ENCODE assay signal across 8 cellular contexts in genomic region chr6:142886431-142887170, GRCh38. TPM values are rescaled to one million over a fixed set of nuclear protein-coding genes. Genes with fewer than 3 reads are reported as not detected.
A peak's percentile ranks its signal among the peaks of the same experiment; 100 is the strongest.
DNase-seq lines count a peak whose midpoint lies in the region; ATAC-seq, FAIRE-seq and TF ChIP-seq lines count a peak whose summit lies in the region.

No MANE protein-coding gene starts in this region.

- CTCF ChIA-PET in Panc1 (lab: Charles Lee), result no interaction called here

- TF ChIP-seq CTCF in D721Med (IDR thresholded peaks at IDR 0.05; ENCODE audit: insufficient read depth, missing control alignments) (peak; percentile 39), Panc1 (IDR thresholded peaks at IDR 0.05) (peak; percentile 64; the same call in 1 of the 2 replicates), endodermal cell (conservative IDR thresholded peaks at IDR 0.05) (peak; percentile 50), osteoblast (IDR thresholded peaks at IDR 0.05; ENCODE audit: extremely low read depth, low read depth, low read length) (peak; percentile 46)

- H3K36me3 ChIP-seq in Panc1 (ENCODE audit: control insufficient read depth, insufficient read depth, low read length) (no peaks in the 10 kb centered on the region), endodermal cell (ENCODE audit: control insufficient read depth, insufficient read depth, low read length) (no peaks in the 10 kb centered on the region), osteoblast (ENCODE audit: insufficient read depth, low read length) (no peaks in the 10 kb centered on the region)

- H3K4me1 ChIP-seq in Panc1 (ENCODE audit: control insufficient read depth, insufficient read depth, low read length) (peaks cover 25% of the 10 kb centered on the region), endodermal cell (ENCODE audit: control insufficient read depth, insufficient read depth, low read length) (peaks cover 19% of the 10 kb centered on the region), osteoblast (ENCODE audit: insufficient read depth, low read length) (peaks cover 57% of the 10 kb centered on the region)

- no peak overlapping the region for H3K4me2 ChIP-seq in osteoblast (ENCODE audit: insufficient read depth, low read length)

- FAIRE-seq in D721Med (lab: Jason Lieb, UNC), result no peak

- no peak for DNase-seq in D721Med (ENCODE audit: insufficient read length, low spot score)
- DNase-seq in Panc1 (ENCODE audit: low read depth, low spot score), result no peak
- no peak for DNase-seq in endodermal cell
- no peak for DNase-seq in osteoblast (ENCODE audit: insufficient read length, low spot score, missing footprints)
- no peak for DNase-seq in hepatic stellate cell (ENCODE audit: low spot score)
- no peak for DNase-seq in mucosa of gallbladder (ENCODE audit: low spot score)

- in situ Hi-C loops in Panc1 (cut with HindIII; ENCODE audit: low pct_unique_long_range_greater_than_20kb, low sequenced_read_pairs), result no loop called here

- H3K4me3 Mint-ChIP-seq in endodermal cell, result no peak overlapping the region

- H3K27me3 Mint-ChIP-seq in endodermal cell (ENCODE audit: insufficient read depth), result no peaks in the 10 kb centered on the region

- peak overlapping the region; percentile 27 for H3K9ac ChIP-seq in endodermal cell (ENCODE audit: extremely low read depth, low read length, poor library complexity, severe bottlenecking)

- peaks cover 73% of the 10 kb centered on the region for H3K79me2 ChIP-seq in osteoblast (ENCODE audit: insufficient read depth, low read length)

- intact Hi-C loops in Panc1 (cut with micrococcal nuclease; ENCODE audit: unreplicated experiment), result loop anchor here (5.0 kb wide), 1 partner anchor 194 kb away; no protein-coding TSS in a partner anchor

- no TSS peak for BruUV-seq in Panc1 (replicated peaks; lab: Mats Ljungman, UMichigan)

- peak overlapping the region; percentile 7; the same call in 1 of the 2 replicates for H3K27ac ChIP-seq in Panc1 (ENCODE audit: low read length)
- H3K27ac ChIP-seq in endodermal cell (ENCODE audit: low read depth, low read length), result no peak overlapping the region
- H3K27ac ChIP-seq in osteoblast (ENCODE audit: low read depth, low read length), result peak overlapping the region; percentile 97

- H3K9me3 Mint-ChIP-seq in endodermal cell, result no peaks in the 10 kb centered on the region

- H4K20me1 ChIP-seq in osteoblast (ENCODE audit: insufficient read depth, low read length), result no peaks in the 10 kb centered on the region

- peak; percentile 64 for ATAC-seq in GM19035 (IDR thresholded peaks at IDR 0.05; ENCODE audit: unreplicated experiment)
- ATAC-seq in HG03135 (IDR thresholded peaks at IDR 0.05; ENCODE audit: unreplicated experiment), result peak; percentile 74
- no peak; the same call in 1 of the 2 replicates for ATAC-seq in Panc1

- H2AFZ ChIP-seq in osteoblast (ENCODE audit: low read length), result peak overlapping the region; percentile 21

- 40 to 66% methylated on average over 1 to 4 of the region's 4 CpGs for WGBS in endodermal cell (ENCODE audit: insufficient coverage in 1 of 2, insufficient read length in 1 of 2), 2 experiments

- no peak overlapping the region for H3K27ac Mint-ChIP-seq in endodermal cell

- H3K36me3 Mint-ChIP-seq in endodermal cell (ENCODE audit: low read depth), result no peaks in the 10 kb centered on the region

- no peak overlapping the region for H3K4me3 ChIP-seq in Panc1 (ENCODE audit: low read depth in 2 of 2, low read length in 2 of 2)
- no peak overlapping the region for H3K4me3 ChIP-seq in endodermal cell (ENCODE audit: low read length)
- H3K4me3 ChIP-seq in osteoblast (ENCODE audit: insufficient read depth, low read length), result no peak overlapping the region

- H3K9me3 ChIP-seq in Panc1 (ENCODE audit: control insufficient read depth, insufficient read depth, low read depth, low read length) (no peaks in the 10 kb centered on the region), endodermal cell (ENCODE audit: control insufficient read depth, low read length) (no peaks in the 10 kb centered on the region), osteoblast (ENCODE audit: low read depth, low read length) (no peaks in the 10 kb centered on the region)

- peaks cover 50% of the 10 kb centered on the region for H3K4me1 Mint-ChIP-seq in endodermal cell

- H3K27me3 ChIP-seq in Panc1 (ENCODE audit: control insufficient read depth, insufficient read depth, low read length) (no peaks in the 10 kb centered on the region), endodermal cell (ENCODE audit: control insufficient read depth, insufficient read depth, low read length, poor library complexity, severe bottlenecking) (no peaks in the 10 kb centered on the region), osteoblast (ENCODE audit: insufficient read depth, low read length) (no peaks in the 10 kb centered on the region)

- POLR2A ChIA-PET in Panc1 (lab: Charles Lee), result no interaction called here

RNA-seq across cellular contexts. Expression of gene HIVEP2, which starts 58.4 kb away (rescaled TPM):
- 10.3 TPM for total RNA-seq in Panc1 (2021; ENCODE audit: unreplicated experiment)
- 5.3 TPM for polyA plus RNA-seq in Panc1 (2012; ENCODE audit: insufficient read length)
- total RNA-seq in endodermal cell, result 1 to 10 TPM; 1.7 to 2.4 TPM
- 4.1 TPM for polyA plus RNA-seq in endodermal cell (2013, experiment 1 of 2)
- polyA plus RNA-seq in endodermal cell (2013, experiment 2 of 2), result 6.1 TPM
- total RNA-seq in osteoblast, result 30.4 and 57.8 TPM in 2 replicates
- total RNA-seq in mucosa of gallbladder, result 16.5 TPM
